7 cellular contexts compared by ENCODE assay signal in the genomic region with DNA sequence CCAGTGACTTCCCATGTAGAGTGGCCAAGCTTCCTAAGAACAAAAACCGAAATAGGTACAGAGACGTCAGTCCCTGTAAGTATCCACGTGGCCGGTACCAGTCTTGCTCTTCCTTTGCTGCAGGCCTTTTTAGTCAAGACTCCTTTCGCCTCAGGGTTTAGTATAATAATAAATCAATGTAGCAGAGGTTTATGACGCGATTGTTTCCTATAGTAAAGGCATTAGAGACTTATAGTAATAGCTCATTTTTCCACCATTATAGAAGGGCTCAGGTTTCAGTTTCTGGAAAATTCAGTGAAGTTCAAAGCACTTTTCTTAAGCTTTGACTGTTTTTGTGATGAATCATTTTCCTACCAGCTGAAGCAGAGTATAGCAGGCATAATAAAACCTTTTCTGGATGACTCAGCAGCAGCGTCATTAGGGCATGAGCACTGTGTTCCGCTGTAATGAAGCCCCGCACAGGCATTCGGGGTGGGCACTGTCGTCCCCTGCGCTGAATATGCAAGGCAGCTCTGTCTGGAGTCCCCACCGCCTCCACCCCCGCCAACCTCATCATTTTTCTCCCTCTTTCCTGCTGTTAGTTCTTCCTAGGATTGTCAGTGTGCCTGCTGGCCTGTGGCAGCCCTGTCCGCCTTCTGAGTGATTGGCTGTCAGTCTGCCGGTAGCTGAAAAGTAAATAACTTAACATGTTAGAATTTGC. TPM values are rescaled to one million over a fixed set of nuclear protein-coding genes. Genes with fewer than 3 reads are reported as not detected.
DNase-seq lines count a peak whose midpoint lies in the region; ATAC-seq and TF ChIP-seq lines count a peak whose summit lies in the region.

No MANE protein-coding gene starts in this region.

- TF ChIP-seq EP300 in sigmoid colon (IDR thresholded peaks at IDR 0.05), result peak in 2 of 4 donors; percentile 64 to 68

- no peaks in the 10 kb centered on the region for H3K27me3 ChIP-seq in esophagus (ENCODE audit: control insufficient read depth in 1 of 2, insufficient read depth in 2 of 2, low read length in 2 of 2)
- no peaks in the 10 kb centered on the region for H3K27me3 ChIP-seq in sigmoid colon

- H3K4me1 ChIP-seq in esophagus (ENCODE audit: control insufficient read depth in 2 of 2, insufficient read depth in 2 of 2, low read length in 1 of 2) (peaks cover 3 to 22% of the 10 kb centered on the region in 2 donors), sigmoid colon (peaks cover 0 to 55% (median 34%) of the 10 kb centered on the region in 4 donors)

- TF ChIP-seq CTCF in sigmoid colon (IDR thresholded peaks at IDR 0.05), result no peak

- H3K4me3 ChIP-seq in esophagus (ENCODE audit: low read depth in 1 of 2, low read length in 2 of 2), result no peak overlapping the region
- no peak overlapping the region for H3K4me3 ChIP-seq in sigmoid colon

- peaks cover 0 to 9% of the 10 kb centered on the region in 2 donors for H3K36me3 ChIP-seq in esophagus (ENCODE audit: control insufficient read depth in 2 of 2, insufficient read depth in 2 of 2, low read length in 1 of 2)
- H3K36me3 ChIP-seq in sigmoid colon, result peaks cover 0 to 22% (median 2%) of the 10 kb centered on the region in 4 donors

- ATAC-seq in GM21737 (IDR thresholded peaks at IDR 0.05; ENCODE audit: unreplicated experiment), result no peak
- no peak for ATAC-seq in HG02623 (IDR thresholded peaks at IDR 0.05; ENCODE audit: unreplicated experiment)

- peak overlapping the region; percentile 76 to 87 for H3K27ac ChIP-seq in esophagus (ENCODE audit: low read depth in 2 of 2, low read length in 1 of 2)
- peak overlapping the region; percentile 75 to 86 (median 82) for H3K27ac ChIP-seq in sigmoid colon

- DNase-seq in HPDE6-E6E7 (ENCODE audit: extremely low spot score) (peak; percentile 99), sigmoid colon (peak; percentile 85), GM19238 (ENCODE audit: insufficient read length, low spot score) (no peak)
- peak; percentile 48 to 77 for DNase-seq in activated CD4-positive, alpha-beta T cell treated with anti-CD3 and anti-CD28 coated beads, Interleukin-2, amount 50 U/mL, for 24 hours (ENCODE audit: low read depth in 1 of 2, low spot score in 1 of 2)

- no peak for TF ChIP-seq POLR2A in sigmoid colon (IDR thresholded peaks at IDR 0.05)

- H3K9me3 ChIP-seq in esophagus (ENCODE audit: control insufficient read depth in 2 of 2, insufficient read depth in 1 of 2, low read depth in 1 of 2, low read length in 1 of 2), result no peaks in the 10 kb centered on the region
- no peaks in the 10 kb centered on the region for H3K9me3 ChIP-seq in sigmoid colon

- intact Hi-C loops in sigmoid colon (cut with DNase I), result no loop called here

- 33 to 54% methylated on average over 17 of the region's 17 CpGs for WGBS in esophagus, 2 donors
- WGBS in sigmoid colon, 2 donors, result 77 to 79% methylated on average over 17 of the region's 17 CpGs

RNA-seq across cellular contexts. Expression of a gene that starts 51.3 kb away (rescaled TPM):
- polyA plus RNA-seq in esophagus (10 to 100 TPM; 17.7 to 18.0 TPM), sigmoid colon (10 to 100 TPM; 14.4 to 41.5 (median 23.6) TPM)
- total RNA-seq in sigmoid colon, result 10 to 100 TPM; 21.6 to 31.2 (median 23.6) TPM
